15 cellular contexts compared by ENCODE assay signal in genomic region chr3:56796996-56797395, GRCh38. TPM values are rescaled to one million over a fixed set of nuclear protein-coding genes. Genes with fewer than 3 reads are reported as not detected.
DNase-seq lines count a peak whose midpoint lies in the region; ATAC-seq and TF ChIP-seq lines count a peak whose summit lies in the region.
"Had no signal": no experiment of that assay in that cellular context is flagged by ENCODE, and none has a peak within 500 bp of the region (broad histone marks: within the 10 kb centered on the region; RNA-seq: fewer than 3 reads in every experiment).

No MANE protein-coding gene starts in this region.

- no peak overlapping the region for H2AK5ac ChIP-seq in mesendoderm (ENCODE audit: low read length)

- no peak for TF ChIP-seq EP300 in upper lobe of left lung (IDR thresholded peaks at IDR 0.05)

- WGBS in upper lobe of left lung, 2 donors: 92 to 93% methylated on average over 4 of the region's 4 CpGs
- no CpG with 5 or more reads among the region's 4 CpGs for WGBS in mesendoderm (ENCODE audit: extremely low coverage, insufficient coverage, low lambda C conversion rate)

- H3K4me2 ChIP-seq in mesendoderm (ENCODE audit: low read length): no peak overlapping the region

- POLR2A ChIA-PET in activated CD8-positive, alpha-beta T cell treated with anti-CD3 and anti-CD28 coated beads, Interleukin-2, amount 10 ng/mL, durations not matched to agents 7 days and 5 days (lab: Charles Lee): interaction anchor here (1.2 to 10.9 kb wide), 7 partner anchors 11 to 183 kb away, joined by 3 to 309 read pairs (median 28); partner anchors contain the start of gene TASOR

- H3K27me3 ChIP-seq in upper lobe of left lung (no peaks in the 10 kb centered on the region), mesendoderm (ENCODE audit: insufficient read depth, low read length, poor library complexity) (no peaks in the 10 kb centered on the region)
- H3K27me3 ChIP-seq: vagina had no signal

- no peak overlapping the region for H3K4me3 ChIP-seq in upper lobe of left lung
- no peak overlapping the region for H3K4me3 ChIP-seq in mesendoderm (ENCODE audit: low read length)
- H3K4me3 ChIP-seq: vagina had no signal

- no peak overlapping the region for H3K23ac ChIP-seq in mesendoderm (ENCODE audit: low read length)

- no peak overlapping the region for H2BK120ac ChIP-seq in mesendoderm (ENCODE audit: low read depth, low read length)

- no peaks in the 10 kb centered on the region for H3K27me3 Mint-ChIP-seq in activated naive CD4-positive, alpha-beta T cell treated with anti-CD3 and anti-CD28 coated beads, Interleukin-2, amount 10 ng/mL, durations not matched to agents 7 days and 5 days
- no peaks in the 10 kb centered on the region for H3K27me3 Mint-ChIP-seq in activated CD8-positive, alpha-beta T cell treated with anti-CD3 and anti-CD28 coated beads, Interleukin-2, amount 10 ng/mL, durations not matched to agents 7 days and 5 days (ENCODE audit: low read depth)
- H3K27me3 Mint-ChIP-seq in immature natural killer cell (ENCODE audit: low read depth in 3 of 3): peaks cover 4 to 17% (median 7%) of the 10 kb centered on the region in 3 donors

- no peak overlapping the region for H3K4ac ChIP-seq in mesendoderm (ENCODE audit: low read depth, low read length)

- no peak for DNase-seq in activated naive CD4-positive, alpha-beta T cell treated with anti-CD3 and anti-CD28 coated beads, Interleukin-2, amount 10 ng/mL, durations not matched to agents 7 days and 5 days
- DNase-seq in activated naive CD4-positive, alpha-beta T cell treated with anti-CD3 and anti-CD28 coated beads, Interleukin-2, amount 50 U/mL, for 16 hours: no peak
- no peak for DNase-seq in activated CD8-positive, alpha-beta T cell treated with anti-CD3 and anti-CD28 coated beads, Interleukin-2, amount 10 ng/mL, durations not matched to agents 7 days and 5 days
- DNase-seq in immature natural killer cell (no peak), upper lobe of left lung (no peak), DMS79 treated with DMSO at 0.1 percent for 48 hours (lab: John Stamatoyannopoulos, UW) (no peak), NCI-H2196 treated with DMSO at 0.1 percent for 48 hours (lab: John Stamatoyannopoulos, UW; ENCODE audit: unreplicated experiment) (no peak), mesendoderm (no peak)
- DNase-seq: kidney glomerular epithelial cell; MM.1S; NCI-H2081 treated with DMSO at 0.1 percent for 48 hours; NCI-H526; stimulated activated CD4-positive, alpha-beta T cell treated with anti-CD3 and anti-CD28 coated beads, Interleukin-12 subunit alpha, Interleukin-12 subunit beta, amount 100 ng/mL, for 4 hours had no signal

- H3K18ac ChIP-seq in mesendoderm (ENCODE audit: low read length): no peak overlapping the region

- peaks cover 62% of the 10 kb centered on the region for H3K36me3 Mint-ChIP-seq in activated naive CD4-positive, alpha-beta T cell treated with anti-CD3 and anti-CD28 coated beads, Interleukin-2, amount 10 ng/mL, durations not matched to agents 7 days and 5 days
- peaks cover 73% of the 10 kb centered on the region for H3K36me3 Mint-ChIP-seq in activated CD8-positive, alpha-beta T cell treated with anti-CD3 and anti-CD28 coated beads, Interleukin-2, amount 10 ng/mL, durations not matched to agents 7 days and 5 days (ENCODE audit: low read depth)
- H3K36me3 Mint-ChIP-seq in immature natural killer cell: peaks cover 11 to 36% (median 16%) of the 10 kb centered on the region in 3 donors
- H3K36me3 Mint-ChIP-seq: WTC11 had no signal

- no peaks in the 10 kb centered on the region for H3K9me3 ChIP-seq in upper lobe of left lung
- H3K9me3 ChIP-seq: vagina had no signal

- H3K4me1 ChIP-seq in upper lobe of left lung: peaks cover 50 to 77% (median 59%) of the 10 kb centered on the region in 4 donors
- H3K4me1 ChIP-seq in mesendoderm (ENCODE audit: control insufficient read depth, low read depth, low read length): peaks cover 6% of the 10 kb centered on the region

- H3K9ac ChIP-seq in mesendoderm (ENCODE audit: low read length): no peak overlapping the region

- peak overlapping the region; percentile 57 for H3K4me3 Mint-ChIP-seq in activated naive CD4-positive, alpha-beta T cell treated with anti-CD3 and anti-CD28 coated beads, Interleukin-2, amount 10 ng/mL, durations not matched to agents 7 days and 5 days
- H3K4me3 Mint-ChIP-seq in activated CD8-positive, alpha-beta T cell treated with anti-CD3 and anti-CD28 coated beads, Interleukin-2, amount 10 ng/mL, durations not matched to agents 7 days and 5 days: peak overlapping the region; percentile 83
- peak overlapping the region; percentile 95 to 100 (median 97) for H3K4me3 Mint-ChIP-seq in immature natural killer cell
- H3K4me3 Mint-ChIP-seq: WTC11 had no signal

- no peak for ATAC-seq in activated CD8-positive, alpha-beta T cell treated with anti-CD3 and anti-CD28 coated beads, Interleukin-2, amount 10 ng/mL, durations not matched to agents 7 days and 5 days
- ATAC-seq in upper lobe of left lung (ENCODE audit: low FRiP score in 2 of 2): no peak
- ATAC-seq: WTC11 had no signal

- peaks cover 2% of the 10 kb centered on the region for H3K79me1 ChIP-seq in mesendoderm (ENCODE audit: low read length)

- no peak for TF ChIP-seq POLR2A in upper lobe of left lung (IDR thresholded peaks at IDR 0.05)

- H4K8ac ChIP-seq in mesendoderm (ENCODE audit: low read depth, low read length): no peak overlapping the region

- no peak for TF ChIP-seq CTCF in upper lobe of left lung (IDR thresholded peaks at IDR 0.05)

- no peak overlapping the region for H2BK15ac ChIP-seq in mesendoderm (replicated peaks; ENCODE audit: low read depth)

- peaks cover 70% of the 10 kb centered on the region for H3K4me1 Mint-ChIP-seq in activated naive CD4-positive, alpha-beta T cell treated with anti-CD3 and anti-CD28 coated beads, Interleukin-2, amount 10 ng/mL, durations not matched to agents 7 days and 5 days
- H3K4me1 Mint-ChIP-seq in activated CD8-positive, alpha-beta T cell treated with anti-CD3 and anti-CD28 coated beads, Interleukin-2, amount 10 ng/mL, durations not matched to agents 7 days and 5 days (ENCODE audit: low read depth): peaks cover 60% of the 10 kb centered on the region
- H3K4me1 Mint-ChIP-seq in immature natural killer cell: peaks cover 72 to 84% of the 10 kb centered on the region in 2 donors

- H2BK5ac ChIP-seq in mesendoderm (ENCODE audit: low read length): no peak overlapping the region

- peak overlapping the region; percentile 76 for H3K27ac Mint-ChIP-seq in activated naive CD4-positive, alpha-beta T cell treated with anti-CD3 and anti-CD28 coated beads, Interleukin-2, amount 10 ng/mL, durations not matched to agents 7 days and 5 days
- H3K27ac Mint-ChIP-seq in activated CD8-positive, alpha-beta T cell treated with anti-CD3 and anti-CD28 coated beads, Interleukin-2, amount 10 ng/mL, durations not matched to agents 7 days and 5 days: peak overlapping the region; percentile 77
- peak overlapping the region; percentile 90 to 96 (median 94) for H3K27ac Mint-ChIP-seq in immature natural killer cell
- H3K27ac Mint-ChIP-seq: WTC11 had no signal

- peaks cover 3% of the 10 kb centered on the region for H3K9me3 Mint-ChIP-seq in activated naive CD4-positive, alpha-beta T cell treated with anti-CD3 and anti-CD28 coated beads, Interleukin-2, amount 10 ng/mL, durations not matched to agents 7 days and 5 days
- no peaks in the 10 kb centered on the region for H3K9me3 Mint-ChIP-seq in activated CD8-positive, alpha-beta T cell treated with anti-CD3 and anti-CD28 coated beads, Interleukin-2, amount 10 ng/mL, durations not matched to agents 7 days and 5 days (ENCODE audit: insufficient read depth)
- H3K9me3 Mint-ChIP-seq in immature natural killer cell: no peaks in the 10 kb centered on the region
- H3K9me3 Mint-ChIP-seq: WTC11 had no signal

- H3K27ac ChIP-seq in upper lobe of left lung (peak overlapping the region; percentile 10 to 88 (median 78)), mesendoderm (ENCODE audit: low read depth, low read length) (no peak overlapping the region)
- H3K27ac ChIP-seq: vagina had no signal

- H3K36me3 ChIP-seq in upper lobe of left lung: no peaks in the 10 kb centered on the region
- no peaks in the 10 kb centered on the region for H3K36me3 ChIP-seq in mesendoderm (ENCODE audit: control insufficient read depth, insufficient read depth, low read length)
- H3K36me3 ChIP-seq: vagina had no signal

- H3K56ac ChIP-seq in mesendoderm (ENCODE audit: low read length): no peak overlapping the region

- no peaks in the 10 kb centered on the region for H3K79me2 ChIP-seq in mesendoderm (ENCODE audit: control insufficient read depth, insufficient read depth, low read length)

- H4K5ac ChIP-seq in mesendoderm (ENCODE audit: low read length): no peak overlapping the region

- CTCF ChIA-PET in activated naive CD4-positive, alpha-beta T cell treated with anti-CD3 and anti-CD28 coated beads, Interleukin-2, amount 10 ng/mL, durations not matched to agents 7 days and 5 days (lab: Charles Lee): interaction anchor here (0.9 to 12.3 kb wide), 7 partner anchors 8 to 191 kb away, joined by 3 to 232 read pairs (median 73); no protein-coding TSS in a partner anchor
- CTCF ChIA-PET in activated CD8-positive, alpha-beta T cell treated with anti-CD3 and anti-CD28 coated beads, Interleukin-2, amount 10 ng/mL, durations not matched to agents 7 days and 5 days (lab: Charles Lee): interaction anchor here (1.2 to 12.6 kb wide), 10 partner anchors 9 to 192 kb away, joined by 3 to 290 read pairs (median 72); no protein-coding TSS in a partner anchor

RNA-seq across cellular contexts. Expression of gene ARHGEF3, which starts 4.8 kb away (rescaled TPM):
- 100 to 1,000 TPM in 1 of 2 experiments, 10 to 100 TPM in 1; 94.6 to 101 TPM for total RNA-seq in activated CD8-positive, alpha-beta T cell treated with anti-CD3 and anti-CD28 coated beads, Interleukin-2, amount 10 ng/mL, durations not matched to agents 7 days and 5 days
- polyA plus RNA-seq in immature natural killer cell: 100 to 1,000 TPM; 110 to 197 (median 136) TPM
- 10 to 100 TPM; 26.6 to 38.9 (median 30.0) TPM for total RNA-seq in upper lobe of left lung
- 2.7 TPM for polyA plus RNA-seq in mesendoderm (2013, experiment 1 of 2)
- 2.8 TPM for polyA plus RNA-seq in mesendoderm (2013, experiment 2 of 2)
